In the genomic region with DNA sequence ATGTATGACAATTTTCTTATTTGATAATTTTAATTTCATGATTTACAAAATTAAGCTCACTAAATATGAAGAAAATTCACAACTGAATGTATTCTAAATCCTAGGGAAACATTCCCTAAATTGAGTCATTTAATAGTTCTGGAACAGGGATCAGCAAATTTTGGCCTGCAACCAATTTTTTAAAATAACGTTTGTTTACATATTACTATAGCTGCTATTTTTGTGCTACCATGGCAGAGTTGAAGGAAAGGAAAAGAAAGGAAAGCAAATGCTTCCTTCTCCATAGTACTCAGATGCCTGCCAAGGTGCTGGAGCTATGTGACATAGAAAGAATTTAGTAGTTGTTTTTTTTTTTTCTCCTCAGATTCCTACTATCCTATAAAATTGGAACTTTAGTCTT, we compare ENCODE assay signal across 28 cellular contexts.
"Had no signal": no experiment of that assay in that cellular context is flagged by ENCODE, and none has a peak within 500 bp of the region (broad histone marks: within the 10 kb centered on the region; RNA-seq: fewer than 3 reads in every experiment).

No MANE protein-coding gene starts in this region.

- FAIRE-seq: bronchial epithelial cell, kidney, pancreas had no signal

- H3K4me1 ChIP-seq: gastroesophageal sphincter, pancreas, prostate gland, sigmoid colon, stomach, tibial artery, upper lobe of right lung had no signal

- H3K4me3 ChIP-seq: coronary artery, gastroesophageal sphincter, pancreas, prostate gland, sigmoid colon, smooth muscle cell, stomach, tibial artery, upper lobe of right lung had no signal

- H3K9me3 ChIP-seq: pancreas, prostate gland, upper lobe of right lung had no signal

- H3K27ac ChIP-seq: coronary artery, gastroesophageal sphincter, pancreas, prostate gland, sigmoid colon, stomach, tibial artery, upper lobe of right lung had no signal

- H3K4me2 ChIP-seq: smooth muscle cell had no signal

- DNase-seq: activated CD4-positive, alpha-beta T cell treated with anti-CD3 and anti-CD28 coated beads for 4 hours; activated CD4-positive, alpha-beta T cell treated with anti-CD3 and anti-CD28 coated beads, Interleukin-2, amount 50 U/mL, for 4 hours; activated CD4-positive, CD25-positive, alpha-beta regulatory T cell; activated naive CD4-positive, alpha-beta T cell; activated T-cell treated with anti-CD3 and anti-CD28 coated beads for 4 hours; activated T-cell treated with anti-CD3 and anti-CD28 coated beads, Interleukin-2, amount 50 U/mL, for 72 hours; effector memory CD8-positive, alpha-beta T cell; head of caudate nucleus; hypothalamus; immature natural killer cell; kidney; left colon; mammary epithelial cell; naive thymus-derived CD4-positive, alpha-beta T cell; pancreas; retina; sigmoid colon; stimulated activated CD4-positive, alpha-beta T cell treated with anti-CD3 and anti-CD28 coated beads, Interleukin-15, amount 100 ng/mL, for 24 hours; stimulated activated CD4-positive, alpha-beta T cell treated with anti-CD3 and anti-CD28 coated beads, Interleukin-2, amount 100 ng/mL, for 24 hours; stimulated activated naive B cell treated with anti-CD40 and anti-IgM and Interleukin-4, amounts not matched to agents 10 μg/mL and 1 μg/mL and 100 μg/mL, for 72 hours; stomach; tibial artery; upper lobe of right lung had no signal

- H3K36me3 ChIP-seq: pancreas, prostate gland, sigmoid colon, tibial artery, upper lobe of right lung had no signal

- H3K27me3 ChIP-seq: gastroesophageal sphincter, pancreas, sigmoid colon, stomach, tibial artery, upper lobe of right lung had no signal
